ENCODE assay signal across 26 cellular contexts in the genomic region with DNA sequence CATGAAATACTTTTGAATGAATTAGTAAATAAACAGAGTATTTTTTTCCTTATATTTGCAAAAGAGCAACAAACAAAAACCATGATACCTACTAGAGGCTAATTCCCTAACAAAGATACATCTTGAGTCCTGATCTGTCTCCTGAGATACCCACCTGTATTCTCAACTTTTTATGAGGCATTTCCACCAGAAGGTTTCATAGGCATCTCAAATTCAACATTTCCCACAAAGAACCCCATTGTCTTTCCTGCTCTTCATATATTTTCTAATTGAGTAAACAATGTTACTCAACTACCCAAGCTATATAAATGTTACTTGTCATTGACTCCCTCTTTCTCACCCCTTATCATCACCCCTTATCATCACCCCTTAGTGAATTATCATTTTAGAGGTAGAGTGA.
"Had no signal": no experiment of that assay in that cellular context is flagged by ENCODE, and none has a peak within 500 bp of the region (broad histone marks: within the 10 kb centered on the region; RNA-seq: fewer than 3 reads in every experiment).

No MANE protein-coding gene starts in this region.

- H3K9me3 ChIP-seq: ascending aorta, breast epithelium, colonic mucosa had no signal

- H3K27ac ChIP-seq: breast epithelium, cardiac muscle cell, colonic mucosa had no signal

- H3K36me3 ChIP-seq: ascending aorta, breast epithelium, cardiac muscle cell, colonic mucosa had no signal

- H3K9me3 Mint-ChIP-seq: activated naive CD4-positive, alpha-beta T cell treated with anti-CD3 and anti-CD28 coated beads, Interleukin-2, amount 10 ng/mL, durations not matched to agents 7 days and 5 days; activated naive CD4-positive, alpha-beta T cell treated with anti-CD3 and anti-CD28 coated beads, Interleukin-2, amount 50 U/mL, for 72 hours; activated naive CD8-positive, alpha-beta T cell treated with anti-CD3 and anti-CD28 coated beads, Interleukin-2, amount 10 ng/mL, durations not matched to agents 7 days and 5 days; activated T-cell treated with anti-CD3 and anti-CD28 coated beads, Interleukin-2, amount 50 U/mL, for 4 hours; activated T-helper 17 cell treated with anti-CD3 and anti-CD28 coated beads, Interleukin-2, amount 50 U/mL, for 72 hours had no signal

- H3K4me1 Mint-ChIP-seq: activated naive CD4-positive, alpha-beta T cell treated with anti-CD3 and anti-CD28 coated beads, Interleukin-2, amount 10 ng/mL, durations not matched to agents 7 days and 5 days; activated naive CD8-positive, alpha-beta T cell treated with anti-CD3 and anti-CD28 coated beads, Interleukin-2, amount 10 ng/mL, durations not matched to agents 7 days and 5 days had no signal

- H3K4me1 ChIP-seq: breast epithelium, colonic mucosa had no signal

- DNase-seq: activated CD4-positive, alpha-beta T cell treated with anti-CD3 and anti-CD28 coated beads for 4 hours; activated CD4-positive, alpha-beta T cell treated with anti-CD3 and anti-CD28 coated beads, Interleukin-2, amount 50 U/mL, for 1 hour; activated CD4-positive, CD25-positive, alpha-beta regulatory T cell; activated CD4-positive, CD25-positive, alpha-beta regulatory T cell treated with anti-CD3 and anti-CD28 coated beads, Interleukin-2, amount 50 U/mL, for 72 hours; activated CD8-positive, alpha-beta memory T cell treated with anti-CD3 and anti-CD28 coated beads, Interleukin-2, amount 10 ng/mL, durations not matched to agents 7 days and 5 days; activated CD8-positive, alpha-beta memory T cell treated with anti-CD3 and anti-CD28 coated beads, Interleukin-2, amount 50 U/mL, for 4 hours; activated CD8-positive, alpha-beta T cell treated with anti-CD3 and anti-CD28 coated beads, Interleukin-2, amount 10 ng/mL, durations not matched to agents 7 days and 5 days; activated effector memory CD4-positive, alpha-beta T cell treated with Interleukin-2 at 50 U/mL for 16 hours; activated gamma-delta T cell treated with Interleukin-2 at 50 U/mL for 16 hours; activated naive CD4-positive, alpha-beta T cell treated with anti-CD3 and anti-CD28 coated beads, Interleukin-2, amount 10 ng/mL, durations not matched to agents 7 days and 5 days; activated naive CD8-positive, alpha-beta T cell treated with anti-CD3 and anti-CD28 coated beads, Interleukin-2, amount 10 ng/mL, durations not matched to agents 7 days and 5 days; activated T-cell treated with anti-CD3 and anti-CD28 coated beads, Interleukin-2, amount 50 U/mL, for 4 hours; central memory CD4-positive, alpha-beta T cell; cerebellar nuclear complex; colonic mucosa; effector CD8-positive, alpha-beta T cell; foreskin fibroblast; head of caudate nucleus; hypothalamus; T-helper 2 cell had no signal

- H3K27ac Mint-ChIP-seq: activated CD8-positive, alpha-beta memory T cell treated with anti-CD3 and anti-CD28 coated beads, Interleukin-2, amount 10 ng/mL, durations not matched to agents 7 days and 5 days; activated CD8-positive, alpha-beta T cell treated with anti-CD3 and anti-CD28 coated beads, Interleukin-2, amount 10 ng/mL, durations not matched to agents 7 days and 5 days; activated naive CD4-positive, alpha-beta T cell treated with anti-CD3 and anti-CD28 coated beads, Interleukin-2, amount 10 ng/mL, durations not matched to agents 7 days and 5 days; activated naive CD8-positive, alpha-beta T cell treated with anti-CD3 and anti-CD28 coated beads, Interleukin-2, amount 10 ng/mL, durations not matched to agents 7 days and 5 days; activated T-helper 17 cell treated with anti-CD3 and anti-CD28 coated beads, Interleukin-2, amount 50 U/mL, for 72 hours; brain had no signal

- ATAC-seq: activated CD8-positive, alpha-beta memory T cell treated with anti-CD3 and anti-CD28 coated beads, Interleukin-2, amount 10 ng/mL, durations not matched to agents 7 days and 5 days; activated CD8-positive, alpha-beta T cell treated with anti-CD3 and anti-CD28 coated beads, Interleukin-2, amount 10 ng/mL, durations not matched to agents 7 days and 5 days had no signal

- H3K36me3 Mint-ChIP-seq: activated CD8-positive, alpha-beta memory T cell treated with anti-CD3 and anti-CD28 coated beads, Interleukin-2, amount 10 ng/mL, durations not matched to agents 7 days and 5 days; activated naive CD4-positive, alpha-beta T cell treated with anti-CD3 and anti-CD28 coated beads, Interleukin-2, amount 10 ng/mL, durations not matched to agents 7 days and 5 days; activated naive CD4-positive, alpha-beta T cell treated with anti-CD3 and anti-CD28 coated beads, Interleukin-2, amount 50 U/mL, for 72 hours; activated naive CD8-positive, alpha-beta T cell treated with anti-CD3 and anti-CD28 coated beads, Interleukin-2, amount 10 ng/mL, durations not matched to agents 7 days and 5 days; brain had no signal

- H3K27me3 Mint-ChIP-seq: activated naive CD4-positive, alpha-beta T cell treated with anti-CD3 and anti-CD28 coated beads, Interleukin-2, amount 10 ng/mL, durations not matched to agents 7 days and 5 days had no signal

- H3K4me3 ChIP-seq: ascending aorta, breast epithelium, cardiac muscle cell, colonic mucosa had no signal

- H3K4me3 Mint-ChIP-seq: activated CD8-positive, alpha-beta memory T cell treated with anti-CD3 and anti-CD28 coated beads, Interleukin-2, amount 10 ng/mL, durations not matched to agents 7 days and 5 days; activated CD8-positive, alpha-beta T cell treated with anti-CD3 and anti-CD28 coated beads, Interleukin-2, amount 10 ng/mL, durations not matched to agents 7 days and 5 days; activated naive CD4-positive, alpha-beta T cell treated with anti-CD3 and anti-CD28 coated beads, Interleukin-2, amount 10 ng/mL, durations not matched to agents 7 days and 5 days; activated naive CD8-positive, alpha-beta T cell treated with anti-CD3 and anti-CD28 coated beads, Interleukin-2, amount 10 ng/mL, durations not matched to agents 7 days and 5 days; activated T-cell treated with anti-CD3 and anti-CD28 coated beads, Interleukin-2, amount 50 U/mL, for 4 hours; activated T-helper 17 cell treated with anti-CD3 and anti-CD28 coated beads, Interleukin-2, amount 50 U/mL, for 72 hours; brain had no signal

- H3K27me3 ChIP-seq: ascending aorta, breast epithelium, cardiac muscle cell, colonic mucosa had no signal
